ENCODE assay signal across 18 cellular contexts in the genomic region with DNA sequence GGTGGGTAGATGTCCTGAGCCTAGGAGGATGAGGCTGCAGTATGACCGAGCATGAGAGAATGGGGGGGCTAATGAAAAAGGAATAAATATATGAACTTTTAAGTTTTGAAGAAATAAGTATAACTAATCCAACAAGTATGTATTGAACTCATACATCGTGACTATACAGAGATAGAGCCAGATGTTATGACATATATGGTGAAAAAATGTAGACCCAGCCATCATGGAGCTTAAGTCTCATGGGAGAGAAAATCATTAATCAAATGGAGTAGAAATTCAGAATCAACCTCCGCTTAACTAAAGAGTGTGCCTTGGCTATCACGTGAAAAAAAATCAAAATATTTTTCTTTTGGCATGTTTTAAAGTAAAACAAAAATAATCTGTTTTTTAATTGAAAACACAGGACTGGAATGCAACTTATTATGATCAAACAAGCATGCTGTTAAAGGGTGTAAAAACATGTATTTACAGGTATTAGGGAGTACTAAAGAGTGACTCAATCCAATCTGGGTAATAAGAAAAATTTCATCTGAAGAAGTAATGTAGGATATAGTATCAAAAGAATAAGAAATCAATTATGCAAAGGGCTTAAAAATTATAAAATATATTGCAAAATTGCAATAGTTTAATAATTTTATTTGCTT.
DNase-seq lines count a peak whose midpoint lies in the region; ATAC-seq, FAIRE-seq and TF ChIP-seq lines count a peak whose summit lies in the region.
"Had no signal": no experiment of that assay in that cellular context is flagged by ENCODE, and none has a peak within 500 bp of the region (broad histone marks: within the 10 kb centered on the region; RNA-seq: fewer than 3 reads in every experiment).

No MANE protein-coding gene starts in this region.

- no peak overlapping the region for H3K27ac ChIP-seq in IMR-90 (ENCODE audit: insufficient read depth, low read length)
- peak overlapping the region; percentile 21 for H3K27ac ChIP-seq in foreskin keratinocyte
- H3K27ac ChIP-seq in thyroid gland, result no peak overlapping the region
- H3K27ac ChIP-seq in ascending aorta, result no peak overlapping the region

- BruUV-seq in IMR-90 (replicated peaks; lab: Mats Ljungman, UMichigan), result no TSS peak

- dilution Hi-C loops in IMR-90 (cut with HindIII; ENCODE audit: low sequenced_read_pairs, unreplicated experiment), result no loop called here

- H3K4me2 ChIP-seq in IMR-90 (ENCODE audit: low read depth, low read length), result no peak overlapping the region

- H2BK5ac ChIP-seq in IMR-90 (ENCODE audit: low read depth, low read length, poor library complexity, severe bottlenecking), result no peak overlapping the region

- no peak overlapping the region for H3K27ac Mint-ChIP-seq in osteocyte (ENCODE audit: unreplicated experiment)
- H3K27ac Mint-ChIP-seq: B cell; CD4-positive, alpha-beta T cell had no signal

- no peaks in the 10 kb centered on the region for H3K36me3 Mint-ChIP-seq in osteocyte (ENCODE audit: unreplicated experiment)

- no peak overlapping the region for H3K56ac ChIP-seq in IMR-90 (ENCODE audit: extremely low read depth, insufficient read depth, low read length)

- H3K9me1 ChIP-seq in IMR-90 (ENCODE audit: insufficient read depth, low read length), result no peaks in the 10 kb centered on the region

- H3K79me1 ChIP-seq in IMR-90 (ENCODE audit: low read depth in 1 of 2, low read length in 2 of 2), result no peaks in the 10 kb centered on the region

- no peak overlapping the region for H2BK20ac ChIP-seq in IMR-90 (ENCODE audit: low read depth, low read length)

- H3K4me3 Mint-ChIP-seq in osteocyte (ENCODE audit: unreplicated experiment), result no peak overlapping the region
- H3K4me3 Mint-ChIP-seq: B cell; CD4-positive, alpha-beta T cell had no signal

- POLR2A ChIA-PET in IMR-90 (lab: Charles Lee; ENCODE audit: unreplicated experiment), result no interaction called here

- no peak overlapping the region for H3K4ac ChIP-seq in IMR-90 (ENCODE audit: low read depth, low read length)

- TF ChIP-seq POLR2A in IMR-90 (IDR thresholded peaks at IDR 0.05; ENCODE audit: low read depth, low read length) (no peak), thyroid gland (IDR thresholded peaks at IDR 0.05) (no peak)

- H4K20me1 ChIP-seq in IMR-90 (ENCODE audit: insufficient read depth, low read length), result no peaks in the 10 kb centered on the region

- no peak overlapping the region for H2BK15ac ChIP-seq in IMR-90 (ENCODE audit: low read depth, low read length)

- H3K27me3 ChIP-seq in IMR-90 (ENCODE audit: control insufficient read depth, insufficient read depth, low read length) (no peaks in the 10 kb centered on the region), foreskin keratinocyte (no peaks in the 10 kb centered on the region), thyroid gland (no peaks in the 10 kb centered on the region), ascending aorta (no peaks in the 10 kb centered on the region)

- H4K8ac ChIP-seq in IMR-90 (ENCODE audit: low read depth in 2 of 2, low read length in 2 of 2), result no peak overlapping the region

- ATAC-seq in IMR-90 (ENCODE audit: low read depth) (no peak), foreskin keratinocyte (peak; percentile 89)
- ATAC-seq: GM12878, HepG2 had no signal

- H3K4me1 Mint-ChIP-seq in osteocyte (ENCODE audit: unreplicated experiment), result peaks cover 20% of the 10 kb centered on the region
- H3K4me1 Mint-ChIP-seq: B cell had no signal

- no peak overlapping the region for H3K18ac ChIP-seq in IMR-90 (ENCODE audit: low read depth, low read length)

- H3K9me3 ChIP-seq in IMR-90 (ENCODE audit: control insufficient read depth, insufficient read depth, low read length), result no peaks in the 10 kb centered on the region
- no peaks in the 10 kb centered on the region for H3K9me3 ChIP-seq in thyroid gland
- H3K9me3 ChIP-seq in ascending aorta, result no peaks in the 10 kb centered on the region
- H3K9me3 ChIP-seq: HAP-1 had no signal

- H3K9ac ChIP-seq in IMR-90 (ENCODE audit: low read depth, low read length), result no peak overlapping the region

- intact Hi-C loops in IMR-90 (cut with micrococcal nuclease) (loop anchor here (5.0 kb wide), 1 partner anchor 1246 kb away; no protein-coding TSS in a partner anchor), thyroid gland (cut with DNase I) (no loop called here), ascending aorta (cut with DNase I) (no loop called here)

- no peak overlapping the region for H2BK120ac ChIP-seq in IMR-90 (ENCODE audit: low read depth, low read length)

- no peaks in the 10 kb centered on the region for H3K4me1 ChIP-seq in IMR-90 (ENCODE audit: control insufficient read depth, insufficient read depth, low read length)
- H3K4me1 ChIP-seq in foreskin keratinocyte, result peaks cover 3% of the 10 kb centered on the region
- no peaks in the 10 kb centered on the region for H3K4me1 ChIP-seq in thyroid gland
- H3K4me1 ChIP-seq in ascending aorta, result no peaks in the 10 kb centered on the region
- H3K4me1 ChIP-seq: HAP-1 had no signal

- FAIRE-seq in endometrium (lab: Jason Lieb, UNC), result peak; percentile 85
- FAIRE-seq: GM12878, GM18507, H1, HepG2, HTR-8/SVneo had no signal

- H3K36me3 ChIP-seq in IMR-90 (ENCODE audit: control insufficient read depth, insufficient read depth, low read length) (no peaks in the 10 kb centered on the region), thyroid gland (no peaks in the 10 kb centered on the region), ascending aorta (no peaks in the 10 kb centered on the region)
- H3K36me3 ChIP-seq: HAP-1 had no signal

- peak; percentile 11 for DNase-seq in IMR-90
- peak; percentile 76 to 91 for DNase-seq in foreskin keratinocyte
- peak; percentile 9 for DNase-seq in skeletal muscle cell (ENCODE audit: low read depth)
- DNase-seq in osteocyte (ENCODE audit: extremely low spot score, unreplicated experiment), result no peak
- DNase-seq in thyroid gland, result no peak
- no peak for DNase-seq in ascending aorta (ENCODE audit: low spot score in 2 of 2)
- DNase-seq: ACHN; C1 segment of cervical spinal cord; Calu3; CD4-positive, alpha-beta T cell had no signal

- no peak overlapping the region for H2AK5ac ChIP-seq in IMR-90 (ENCODE audit: low read depth, low read length)

- H2AFZ ChIP-seq in IMR-90 (replicated peaks; ENCODE audit: low read length, poor library complexity), result no peak overlapping the region

- no peak overlapping the region for H4K5ac ChIP-seq in IMR-90 (ENCODE audit: low read depth, low read length)

- no peak overlapping the region for H2AK9ac ChIP-seq in IMR-90 (replicated peaks; ENCODE audit: low read depth, low read length, poor library complexity)

- no peak overlapping the region for H4K91ac ChIP-seq in IMR-90 (ENCODE audit: insufficient read depth, low read depth, low read length)

- no peaks in the 10 kb centered on the region for H3K27me3 Mint-ChIP-seq in osteocyte (ENCODE audit: unreplicated experiment)
- H3K27me3 Mint-ChIP-seq: B cell; CD4-positive, alpha-beta T cell had no signal

- H3K23ac ChIP-seq in IMR-90 (ENCODE audit: low read depth, low read length), result no peak overlapping the region

- WGBS in IMR-90 (ENCODE audit: extremely low coverage in 2 of 2, insufficient read length in 1 of 2), 2 experiments, result no CpG with 5 or more reads among the region's 4 CpGs
- WGBS in thyroid gland, 2 donors, result 76 to 83% methylated on average over 4 of the region's 4 CpGs

- in situ Hi-C loops in IMR-90 (cut with MboI; ENCODE audit: low sequenced_read_pairs), result no loop called here

- no peak for TF ChIP-seq RAD21 in IMR-90 (IDR thresholded peaks at IDR 0.05; ENCODE audit: low read length)

- no peak overlapping the region for H3K14ac ChIP-seq in IMR-90 (replicated peaks; ENCODE audit: low read depth, low read length)

- TF ChIP-seq CTCF in IMR-90 (conservative IDR thresholded peaks at IDR 0.05; ENCODE audit: low read depth, low read length) (no peak), foreskin keratinocyte (conservative IDR thresholded peaks at IDR 0.05) (no peak), osteocyte (IDR thresholded peaks at IDR 0.05) (no peak), thyroid gland (IDR thresholded peaks at IDR 0.05) (no peak), ascending aorta (IDR thresholded peaks at IDR 0.05) (no peak)

- CTCF ChIA-PET in IMR-90 (lab: Yijun Ruan, JAX), result no interaction called here

- H3K9me3 Mint-ChIP-seq in osteocyte (ENCODE audit: unreplicated experiment), result no peaks in the 10 kb centered on the region

- H3K4me3 ChIP-seq in IMR-90 (ENCODE audit: insufficient read depth, low read depth, low read length) (no peak overlapping the region), skeletal muscle cell (ENCODE audit: low read depth, low read length) (no peak overlapping the region), thyroid gland (replicated peaks in 1 of 3) (no peak overlapping the region), ascending aorta (no peak overlapping the region)
- H3K4me3 ChIP-seq: GM12878, HAP-1 had no signal

TF ChIP-seq in IMR-90, 13 proteins besides CTCF, POLR2A, EP300 and RAD21:
- no peak for TF ChIP-seq RFX5 (IDR thresholded peaks at IDR 0.05; ENCODE audit: low read depth, low read length)
- TF ChIP-seq, protein P1, sequence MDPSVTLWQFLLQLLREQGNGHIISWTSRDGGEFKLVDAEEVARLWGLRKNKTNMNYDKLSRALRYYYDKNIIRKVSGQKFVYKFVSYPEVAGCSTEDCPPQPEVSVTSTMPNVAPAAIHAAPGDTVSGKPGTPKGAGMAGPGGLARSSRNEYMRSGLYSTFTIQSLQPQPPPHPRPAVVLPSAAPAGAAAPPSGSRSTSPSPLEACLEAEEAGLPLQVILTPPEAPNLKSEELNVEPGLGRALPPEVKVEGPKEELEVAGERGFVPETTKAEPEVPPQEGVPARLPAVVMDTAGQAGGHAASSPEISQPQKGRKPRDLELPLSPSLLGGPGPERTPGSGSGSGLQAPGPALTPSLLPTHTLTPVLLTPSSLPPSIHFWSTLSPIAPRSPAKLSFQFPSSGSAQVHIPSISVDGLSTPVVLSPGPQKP (IDR thresholded peaks at IDR 0.05; ENCODE audit: borderline replicate concordance, low read depth, low read length), result no peak
- TF ChIP-seq RCOR1 (IDR thresholded peaks at IDR 0.05; ENCODE audit: insufficient replicate concordance, low read length), result no peak
- TF ChIP-seq, protein P2, sequence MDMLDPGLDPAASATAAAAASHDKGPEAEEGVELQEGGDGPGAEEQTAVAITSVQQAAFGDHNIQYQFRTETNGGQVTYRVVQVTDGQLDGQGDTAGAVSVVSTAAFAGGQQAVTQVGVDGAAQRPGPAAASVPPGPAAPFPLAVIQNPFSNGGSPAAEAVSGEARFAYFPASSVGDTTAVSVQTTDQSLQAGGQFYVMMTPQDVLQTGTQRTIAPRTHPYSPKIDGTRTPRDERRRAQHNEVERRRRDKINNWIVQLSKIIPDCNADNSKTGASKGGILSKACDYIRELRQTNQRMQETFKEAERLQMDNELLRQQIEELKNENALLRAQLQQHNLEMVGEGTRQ (IDR thresholded peaks at IDR 0.05; ENCODE audit: low read depth, low read length), result no peak
- TF ChIP-seq CEBPB (IDR thresholded peaks at IDR 0.05; ENCODE audit: low read depth, low read length), result no peak
- TF ChIP-seq NFE2L2 (IDR thresholded peaks at IDR 0.05; ENCODE audit: low read depth, low read length), result no peak
- no peak for TF ChIP-seq MAFK (IDR thresholded peaks at IDR 0.05; ENCODE audit: low read depth, low read length)

Comparison
In these comparisons a context has a peak if more than half of its experiments do, and no peak if none do; other contexts are left out.
1. DNase-seq: peak in IMR-90 (single experiment), foreskin keratinocyte (2 of 2) and skeletal muscle cell (single experiment); none in osteocyte (single experiment), thyroid gland (0 of 2) and ascending aorta (0 of 2).